11 cellular contexts compared by ENCODE assay signal in genomic region chr7:101990811-101991418, GRCh38.
A peak's percentile ranks its signal among the peaks of the same experiment; 100 is the strongest.
DNase-seq lines count a peak whose midpoint lies in the region; ATAC-seq, FAIRE-seq and TF ChIP-seq lines count a peak whose summit lies in the region.
"Had no signal": no experiment of that assay in that cellular context is flagged by ENCODE, and none has a peak within 500 bp of the region (broad histone marks: within the 10 kb centered on the region; RNA-seq: fewer than 3 reads in every experiment).

No MANE protein-coding gene starts in this region.

- no peaks in the 10 kb centered on the region for H3K4me1 ChIP-seq in A673 (ENCODE audit: insufficient read depth, low read length, poor library complexity, severe bottlenecking)

- no peaks in the 10 kb centered on the region for H3K27me3 ChIP-seq in A673 (replicated peaks; ENCODE audit: insufficient read depth, low read depth, low read length, poor library complexity)

- TF ChIP-seq POLR2A in GM12892 (IDR thresholded peaks at IDR 0.05; ENCODE audit: low read depth, low read length), result no peak

- H3K36me3 Mint-ChIP-seq in dendritic cell treated with granulocyte-macrophage colony-stimulating factor and Interleukin-4, amounts not matched to agents 40 ng/mL and 50 ng/mL, for 4 days (ENCODE audit: low read depth), result peaks cover 27% of the 10 kb centered on the region

- H3K4me3 Mint-ChIP-seq in dendritic cell treated with granulocyte-macrophage colony-stimulating factor and Interleukin-4, amounts not matched to agents 40 ng/mL and 50 ng/mL, for 4 days, result peak overlapping the region; percentile 71

- peak overlapping the region; percentile 84 for H3K27ac Mint-ChIP-seq in dendritic cell treated with granulocyte-macrophage colony-stimulating factor and Interleukin-4, amounts not matched to agents 40 ng/mL and 50 ng/mL, for 4 days

- POLR2A ChIA-PET in A673 (lab: Charles Lee; ENCODE audit: low non-redundant PET), result no interaction called here

- peaks cover 41% of the 10 kb centered on the region for H3K4me1 Mint-ChIP-seq in dendritic cell treated with granulocyte-macrophage colony-stimulating factor and Interleukin-4, amounts not matched to agents 40 ng/mL and 50 ng/mL, for 4 days (ENCODE audit: low read depth)

- H3K27me3 Mint-ChIP-seq in dendritic cell treated with granulocyte-macrophage colony-stimulating factor and Interleukin-4, amounts not matched to agents 40 ng/mL and 50 ng/mL, for 4 days, result no peaks in the 10 kb centered on the region

- no peak overlapping the region for H3K4me3 ChIP-seq in A673 (ENCODE audit: low read depth, low read length, poor library complexity, severe bottlenecking)

- no peaks in the 10 kb centered on the region for H3K9me3 ChIP-seq in A673 (ENCODE audit: low read depth, low read length, poor library complexity, severe bottlenecking)

- peak; percentile 60 for DNase-seq in GM12892 (ENCODE audit: insufficient read length)
- DNase-seq in NCI-H1092 (lab: John Stamatoyannopoulos, UW), result no peak
- DNase-seq in DMS79 (lab: John Stamatoyannopoulos, UW), result no peak
- DNase-seq in A673 (ENCODE audit: low spot score), result no peak
- no peak for DNase-seq in OCI-M2 (lab: John Stamatoyannopoulos, UW; ENCODE audit: unreplicated experiment)
- DNase-seq: trophoblast cell had no signal

- no peaks in the 10 kb centered on the region for H3K9me3 Mint-ChIP-seq in dendritic cell treated with granulocyte-macrophage colony-stimulating factor and Interleukin-4, amounts not matched to agents 40 ng/mL and 50 ng/mL, for 4 days

- TF ChIP-seq CTCF in A673 (conservative IDR thresholded peaks at IDR 0.05; ENCODE audit: low read depth, low read length), result no peak

- no TSS peak for BruUV-seq in A673 (replicated peaks; lab: Mats Ljungman, UMichigan)

- CTCF ChIA-PET in A673 (lab: Charles Lee), result no interaction called here

- intact Hi-C loops in dendritic cell treated with granulocyte-macrophage colony-stimulating factor and Interleukin-4, amounts not matched to agents 40 ng/mL and 50 ng/mL, for 4 days (cut with micrococcal nuclease), result no loop called here
- intact Hi-C loops in A673 (cut with micrococcal nuclease; ENCODE audit: unreplicated experiment), result no loop called here

- peak; percentile 85 for FAIRE-seq in GM12892 (lab: Jason Lieb, UNC)
- FAIRE-seq: TTC549 had no signal

- ATAC-seq in GM21367 (IDR thresholded peaks at IDR 0.05; ENCODE audit: unreplicated experiment), result peak; percentile 59
- peak; percentile 64 for ATAC-seq in HG03439 (IDR thresholded peaks at IDR 0.05; ENCODE audit: unreplicated experiment)

- no peak overlapping the region for H3K27ac ChIP-seq in A673 (ENCODE audit: low read depth, low read length, poor library complexity, severe bottlenecking)
- H3K27ac ChIP-seq: epithelial cell of prostate had no signal

- H3K36me3 ChIP-seq in A673 (ENCODE audit: insufficient read depth, low read length, poor library complexity, severe bottlenecking), result no peaks in the 10 kb centered on the region
